ENCODE assay signal across 10 cellular contexts in genomic region chr3:184380627-184381260, GRCh38. TPM values are rescaled to one million over a fixed set of nuclear protein-coding genes. Genes with fewer than 3 reads are reported as not detected.
DNase-seq lines count a peak whose midpoint lies in the region; ATAC-seq, FAIRE-seq and TF ChIP-seq lines count a peak whose summit lies in the region.
"Had no signal": no experiment of that assay in that cellular context is flagged by ENCODE, and none has a peak within 500 bp of the region (broad histone marks: within the 10 kb centered on the region; RNA-seq: fewer than 3 reads in every experiment).

No MANE protein-coding gene starts in this region.

- no peak for FAIRE-seq in GM12892 (lab: Jason Lieb, UNC)

- intact Hi-C loops in colonic mucosa (cut with DNase I) = no loop called here
- intact Hi-C loops in upper lobe of right lung (cut with DNase I) = no loop called here

- TF ChIP-seq POLR2A in GM12892 (IDR thresholded peaks at IDR 0.05; ENCODE audit: low read depth, low read length) = no peak

- H3K9me3 ChIP-seq in colonic mucosa (no peaks in the 10 kb centered on the region), mucosa of stomach (ENCODE audit: control insufficient read depth, low read length) (no peaks in the 10 kb centered on the region), upper lobe of right lung (no peaks in the 10 kb centered on the region)

- peaks cover 9% of the 10 kb centered on the region for H3K4me1 ChIP-seq in colonic mucosa
- peaks cover 24% of the 10 kb centered on the region for H3K4me1 ChIP-seq in mucosa of stomach (ENCODE audit: control insufficient read depth, insufficient read depth, low read length)
- H3K4me1 ChIP-seq in upper lobe of right lung = peaks cover 12% of the 10 kb centered on the region

- TF ChIP-seq CTCF in colonic mucosa (IDR thresholded peaks at IDR 0.05) (no peak), upper lobe of right lung (IDR thresholded peaks at IDR 0.05) (no peak)

- DNase-seq in activated naive CD4-positive, alpha-beta T cell treated with Interleukin-2 at 50 U/mL for 16 hours = peak; percentile 23
- DNase-seq in activated naive CD4-positive, alpha-beta T cell treated with anti-CD3 and anti-CD28 coated beads, Interleukin-2, amount 50 U/mL, for 16 hours = no peak
- DNase-seq in colonic mucosa (no peak), upper lobe of right lung (no peak), GM12892 (ENCODE audit: insufficient read length) (no peak)
- DNase-seq: activated CD4-positive, CD25-positive, alpha-beta regulatory T cell treated with anti-CD3 and anti-CD28 coated beads, Interleukin-2, amount 50 U/mL, for 72 hours had no signal

- H3K9ac ChIP-seq in colonic mucosa (ENCODE audit: low read depth in 2 of 2, low read length in 2 of 2) (peak overlapping the region in 1 of 2 donors; percentile 47), mucosa of stomach (ENCODE audit: low read length) (peak overlapping the region; percentile 7)

- no peak for ATAC-seq in upper lobe of right lung
- ATAC-seq in GM21447 (IDR thresholded peaks at IDR 0.05; ENCODE audit: unreplicated experiment) = no peak
- no peak for ATAC-seq in HG03342 (IDR thresholded peaks at IDR 0.05; ENCODE audit: unreplicated experiment)

- peak overlapping the region; percentile 28 for H3K4me3 ChIP-seq in colonic mucosa
- peak overlapping the region; percentile 2 for H3K4me3 ChIP-seq in mucosa of stomach (ENCODE audit: low read length)
- peak overlapping the region; percentile 48 for H3K4me3 ChIP-seq in upper lobe of right lung

- H3K27me3 ChIP-seq in colonic mucosa (peaks cover 30% of the 10 kb centered on the region), mucosa of stomach (ENCODE audit: control insufficient read depth, insufficient read depth, low read length) (peaks cover 55% of the 10 kb centered on the region), upper lobe of right lung (peaks cover 25% of the 10 kb centered on the region)

- H3K27ac ChIP-seq in colonic mucosa = no peak overlapping the region
- no peak overlapping the region for H3K27ac ChIP-seq in upper lobe of right lung

- H3K36me3 ChIP-seq in colonic mucosa (no peaks in the 10 kb centered on the region), mucosa of stomach (ENCODE audit: control insufficient read depth, insufficient read depth, low read length) (no peaks in the 10 kb centered on the region), upper lobe of right lung (no peaks in the 10 kb centered on the region)

RNA-seq across cellular contexts. Expression of gene CHRD, which starts 0.9 kb away (rescaled TPM):
- total RNA-seq in colonic mucosa = 1 to 10 TPM; 2.0 TPM
- 5.3 TPM for total RNA-seq in upper lobe of right lung
- not detected for polyA plus RNA-seq in GM12892 (2012; ENCODE audit: missing spikeins)

RNA-seq across cellular contexts. Expression of gene THPO, which starts 2.7 kb away (rescaled TPM):
- total RNA-seq in colonic mucosa (under 1 TPM in 1 of 2 donors, not detected in 1; 0.17 TPM), upper lobe of right lung (0.20 TPM)
- polyA plus RNA-seq in GM12892 (2012; ENCODE audit: missing spikeins) = not detected
- total RNA-seq: Daoy had no signal

RNA-seq across cellular contexts. Expression of gene POLR2H, which starts 19.2 kb away (rescaled TPM):
- total RNA-seq in colonic mucosa = 100 to 1,000 TPM in 1 of 2 donors, 10 to 100 TPM in 1; 98.2 to 130 TPM
- 63.2 TPM for total RNA-seq in upper lobe of right lung
- polyA plus RNA-seq in GM12892 (2012; ENCODE audit: missing spikeins) = 138 TPM

RNA-seq across cellular contexts. Expression of gene CLCN2, which starts 19.3 kb away (rescaled TPM):
- 10 to 100 TPM; 61.1 to 71.6 TPM for total RNA-seq in colonic mucosa
- total RNA-seq in upper lobe of right lung = 3.8 TPM
- 1.2 TPM for polyA plus RNA-seq in GM12892 (2012; ENCODE audit: missing spikeins)

RNA-seq across cellular contexts. Expression of gene FAM131A, which starts 43.3 kb away (rescaled TPM):
- total RNA-seq in colonic mucosa (10 to 100 TPM; 15.0 to 22.0 TPM), upper lobe of right lung (19.0 TPM)
- 1.6 TPM for polyA plus RNA-seq in GM12892 (2012; ENCODE audit: missing spikeins)
